9 cellular contexts compared by ENCODE assay signal in the genomic region with DNA sequence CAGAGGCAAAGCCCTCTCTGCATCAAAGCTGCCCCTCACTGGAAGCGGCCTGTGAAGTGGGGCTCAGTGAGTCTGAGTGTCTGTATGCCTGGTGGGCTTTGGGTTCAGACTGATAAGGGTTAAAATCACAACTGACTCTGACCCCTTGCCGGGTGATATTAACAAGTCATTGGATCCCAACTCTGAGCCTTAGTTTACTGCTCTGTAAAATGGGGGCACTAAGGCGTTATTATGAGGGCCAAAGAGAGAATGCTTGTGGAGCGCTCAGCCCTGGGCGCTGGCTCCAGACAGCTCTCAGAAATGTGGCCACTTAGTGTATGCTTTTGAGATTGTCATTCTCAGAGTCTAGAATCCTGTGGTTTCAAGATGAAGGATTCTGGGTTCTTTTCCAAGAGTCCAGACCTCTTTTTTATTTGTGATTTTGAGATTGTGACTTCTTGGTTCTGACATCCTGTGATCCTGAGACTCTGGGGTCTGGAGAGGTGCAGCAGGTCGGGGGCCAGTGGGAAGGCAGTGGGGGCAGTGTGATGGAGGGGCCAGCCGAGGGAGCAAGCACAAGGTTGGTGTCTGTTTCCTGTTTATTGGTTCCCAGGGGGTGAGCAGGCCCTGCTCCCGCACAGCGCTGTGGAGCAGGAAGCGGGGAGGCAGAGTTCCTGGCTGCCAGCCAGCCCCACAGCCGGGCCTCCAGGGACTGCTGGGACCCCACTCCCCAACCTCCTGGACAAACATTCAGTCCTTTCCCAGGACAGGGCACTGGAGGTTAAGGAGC. TPM values are rescaled to one million over a fixed set of nuclear protein-coding genes. Genes with fewer than 3 reads are reported as not detected.
A peak's percentile ranks its signal among the peaks of the same experiment; 100 is the strongest.
DNase-seq lines count a peak whose midpoint lies in the region; ATAC-seq and TF ChIP-seq lines count a peak whose summit lies in the region.
"Had no signal": no experiment of that assay in that cellular context is flagged by ENCODE, and none has a peak within 500 bp of the region (broad histone marks: within the 10 kb centered on the region; RNA-seq: fewer than 3 reads in every experiment).

No MANE protein-coding gene starts in this region.

- H3K36me3 ChIP-seq in colonic mucosa (no peaks in the 10 kb centered on the region), mucosa of stomach (ENCODE audit: control insufficient read depth, insufficient read depth, low read length) (no peaks in the 10 kb centered on the region)

- TF ChIP-seq CTCF in colonic mucosa (IDR thresholded peaks at IDR 0.05): no peak

- peak overlapping the region; percentile 27 to 60 for H3K9ac ChIP-seq in colonic mucosa (ENCODE audit: low read depth in 2 of 2, low read length in 2 of 2)
- H3K9ac ChIP-seq in mucosa of stomach (ENCODE audit: low read length): peak overlapping the region; percentile 13

- peak overlapping the region; percentile 47 for H3K27ac ChIP-seq in colonic mucosa

- no peak for ATAC-seq in HG02623 (IDR thresholded peaks at IDR 0.05; ENCODE audit: unreplicated experiment)

- H3K27me3 ChIP-seq in colonic mucosa: no peaks in the 10 kb centered on the region
- H3K27me3 ChIP-seq in mucosa of stomach (ENCODE audit: control insufficient read depth, insufficient read depth, low read length): no peaks in the 10 kb centered on the region

- no peaks in the 10 kb centered on the region for H3K9me3 ChIP-seq in colonic mucosa
- no peaks in the 10 kb centered on the region for H3K9me3 ChIP-seq in mucosa of stomach (ENCODE audit: control insufficient read depth, low read length)
- H3K9me3 ChIP-seq: Caco-2 had no signal

- H3K4me3 ChIP-seq in colonic mucosa (no peak overlapping the region), mucosa of stomach (ENCODE audit: low read length) (no peak overlapping the region)

- H3K4me1 ChIP-seq in colonic mucosa: no peaks in the 10 kb centered on the region
- H3K4me1 ChIP-seq in mucosa of stomach (ENCODE audit: control insufficient read depth, insufficient read depth, low read length): peaks cover 56% of the 10 kb centered on the region

- DNase-seq in A172 (ENCODE audit: low spot score) (peak; percentile 72), KG1 (lab: John Stamatoyannopoulos, UW) (peak; percentile 77), colonic mucosa (no peak), NOMO-1 treated with dmso at 0.1 percent for 144 hours (lab: John Stamatoyannopoulos, UW; ENCODE audit: unreplicated experiment) (no peak), 8988T (no peak)
- no peak for DNase-seq in activated CD4-positive, CD25-positive, alpha-beta regulatory T cell (lab: John Stamatoyannopoulos, UW)
- DNase-seq: Caco-2 had no signal

- intact Hi-C loops in colonic mucosa (cut with DNase I): no loop called here

RNA-seq across cellular contexts. Expression of a gene that starts 13.4 kb away (rescaled TPM):
- total RNA-seq in A172 (2014; rRNA removed; shearing (Covaris generic)): 9.8 and 25.0 TPM in 2 replicates
- 10 to 100 TPM in 1 of 2 donors, 1 to 10 TPM in 1; 8.6 to 13.4 TPM for total RNA-seq in colonic mucosa

RNA-seq across cellular contexts. Expression of a gene that starts 49.4 kb away (rescaled TPM):
- not detected in 2 replicates for total RNA-seq in A172 (2014; rRNA removed; shearing (Covaris generic))
- total RNA-seq in colonic mucosa: 1 to 10 TPM in 1 of 2 donors, under 1 TPM in 1; 0.91 to 1.4 TPM

RNA-seq across cellular contexts. Expression of a gene that starts 54.7 kb away (rescaled TPM):
- 15.5 and 17.0 TPM in 2 replicates for total RNA-seq in A172 (2014; rRNA removed; shearing (Covaris generic))
- total RNA-seq in colonic mucosa: 1 to 10 TPM; 4.0 to 7.1 TPM

Comparison
In these comparisons a context has a peak if more than half of its experiments do, and no peak if none do; other contexts are left out.
1. DNase-seq: peak in A172 (single experiment) and KG1 (single experiment); none in colonic mucosa (single experiment), activated CD4-positive, CD25-positive, alpha-beta regulatory T cell (0 of 4), NOMO-1 treated with dmso at 0.1 percent for 144 hours (single experiment) and 8988T (single experiment).